ENCODE assay signal across 1 cellular context in the genomic region with DNA sequence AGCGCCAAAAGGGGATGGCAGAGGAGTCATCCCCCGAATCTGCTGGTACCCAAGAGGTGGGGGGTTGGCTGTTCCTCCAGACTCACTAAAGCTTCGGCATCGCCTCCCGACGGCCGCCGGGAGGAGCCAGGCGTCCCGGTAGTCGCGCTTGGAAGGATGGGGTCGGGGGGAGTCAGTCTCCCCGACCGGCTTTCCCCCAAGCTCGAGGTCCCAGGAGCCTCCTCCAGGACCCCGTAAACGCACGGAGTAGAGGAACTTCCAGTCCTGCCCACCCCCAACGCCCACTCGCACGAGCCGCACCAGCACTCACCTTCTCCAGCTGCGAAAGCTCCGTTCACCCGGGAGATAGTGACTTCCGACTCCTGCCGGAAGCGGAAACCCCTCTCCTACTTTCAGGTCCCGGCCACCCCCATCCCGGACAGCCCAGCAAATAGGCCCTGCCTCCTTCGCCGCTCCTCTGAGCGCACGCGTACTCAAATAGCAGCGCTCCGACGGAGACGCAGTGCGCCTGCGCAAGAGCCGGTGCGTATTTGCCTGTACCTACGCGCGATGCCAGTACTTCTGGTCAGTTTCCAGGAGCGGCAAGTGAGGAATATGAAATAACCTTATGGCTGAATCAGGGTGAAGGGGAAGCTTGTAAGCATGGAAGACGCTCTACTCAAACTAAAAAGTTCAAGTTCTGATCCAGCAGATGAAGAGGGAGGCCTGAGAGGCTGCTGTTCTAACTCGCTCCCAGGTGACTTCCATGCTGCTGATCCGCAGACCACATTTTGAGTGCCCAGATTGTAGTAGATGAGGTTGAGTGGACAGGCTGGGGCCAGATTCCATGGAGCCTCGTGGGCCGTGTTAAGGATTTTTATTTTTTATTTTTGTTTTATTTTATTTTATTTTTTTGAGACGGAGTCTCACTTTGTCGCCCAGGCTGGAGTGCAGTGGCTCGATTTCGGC.
TF ChIP-seq lines count a peak whose summit lies in the region.

A gene (minus strand): TSS at position 350 of the 948 bp plus-strand sequence. CDS start 4,883 bp downstream, outside the sequence.

TF ChIP-seq in HEK293, 187 proteins besides CTCF, POLR2A, EP300 and RAD21 (continued from another document and continues in another):
- TF ChIP-seq, protein P1, sequence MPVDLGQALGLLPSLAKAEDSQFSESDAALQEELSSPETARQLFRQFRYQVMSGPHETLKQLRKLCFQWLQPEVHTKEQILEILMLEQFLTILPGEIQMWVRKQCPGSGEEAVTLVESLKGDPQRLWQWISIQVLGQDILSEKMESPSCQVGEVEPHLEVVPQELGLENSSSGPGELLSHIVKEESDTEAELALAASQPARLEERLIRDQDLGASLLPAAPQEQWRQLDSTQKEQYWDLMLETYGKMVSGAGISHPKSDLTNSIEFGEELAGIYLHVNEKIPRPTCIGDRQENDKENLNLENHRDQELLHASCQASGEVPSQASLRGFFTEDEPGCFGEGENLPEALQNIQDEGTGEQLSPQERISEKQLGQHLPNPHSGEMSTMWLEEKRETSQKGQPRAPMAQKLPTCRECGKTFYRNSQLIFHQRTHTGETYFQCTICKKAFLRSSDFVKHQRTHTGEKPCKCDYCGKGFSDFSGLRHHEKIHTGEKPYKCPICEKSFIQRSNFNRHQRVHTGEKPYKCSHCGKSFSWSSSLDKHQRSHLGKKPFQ (tag by site-specific recombination; IDR thresholded peaks at IDR 0.05): no peak
- TF ChIP-seq SP7 (tag by site-specific recombination; IDR thresholded peaks at IDR 0.05) (peak; percentile 56), ZNF76 (tag by site-specific recombination; IDR thresholded peaks at IDR 0.05; ENCODE audit: borderline replicate concordance, low read depth) (peak; percentile 65), GLIS2 (tag by site-specific recombination; IDR thresholded peaks at IDR 0.05) (no peak), ZNF791 (tag by site-specific recombination; IDR thresholded peaks at IDR 0.05) (no peak), ZNF544 (tag by site-specific recombination; IDR thresholded peaks at IDR 0.05) (no peak), ZXDB (tag by site-specific recombination; IDR thresholded peaks at IDR 0.05) (peak; percentile 53; the same call in 1 of the 2 replicates), ZNF146 (tag by site-specific recombination; IDR thresholded peaks at IDR 0.05) (no peak), PRDM1 (tag by site-specific recombination; IDR thresholded peaks at IDR 0.05) (peak; percentile 95), ZNF391 (tag by site-specific recombination; IDR thresholded peaks at IDR 0.05; ENCODE audit: borderline replicate concordance, low read depth) (no peak), ZNF548 (tag by site-specific recombination; IDR thresholded peaks at IDR 0.05) (no peak), ZFP3 (tag by site-specific recombination; IDR thresholded peaks at IDR 0.05; ENCODE audit: low read depth) (no peak), ZNF629 (tag by site-specific recombination; IDR thresholded peaks at IDR 0.05) (peak; percentile 52), SETDB1 (IDR thresholded peaks at IDR 0.05; ENCODE audit: insufficient read length, low read length) (no peak), ZBTB21 (tag by site-specific recombination; IDR thresholded peaks at IDR 0.05) (0 out of 2 replicates have a peak, but pooled peaks have one; percentile 27), ZNF473 (tag by site-specific recombination; IDR thresholded peaks at IDR 0.05) (no peak), ZNF416 (tag by site-specific recombination; IDR thresholded peaks at IDR 0.05) (no peak), ZNF571 (tag by site-specific recombination; IDR thresholded peaks at IDR 0.05) (no peak), KLF9 (tag by site-specific recombination; IDR thresholded peaks at IDR 0.05; ENCODE audit: low read depth) (peak; percentile 58), MEIS1 (CRISPR knock-in tag; IDR thresholded peaks at IDR 0.05; ENCODE audit: borderline replicate concordance) (no peak), ZNF776 (tag by site-specific recombination; IDR thresholded peaks at IDR 0.05; ENCODE audit: borderline replicate concordance) (no peak), BCL11B (tag by site-specific recombination; IDR thresholded peaks at IDR 0.05; ENCODE audit: low read depth) (peak; percentile 24; the same call in 1 of the 2 replicates), ZNF175 (tag by site-specific recombination; IDR thresholded peaks at IDR 0.05) (no peak), ZNF521 (tag by site-specific recombination; IDR thresholded peaks at IDR 0.05) (no peak), ZSCAN16 (tag by site-specific recombination; IDR thresholded peaks at IDR 0.05) (no peak), ZNF423 (tag by site-specific recombination; IDR thresholded peaks at IDR 0.05) (no peak), ZNF654 (tag by site-specific recombination; IDR thresholded peaks at IDR 0.05; ENCODE audit: low read depth) (no peak), ZNF560 (tag by site-specific recombination; IDR thresholded peaks at IDR 0.05; ENCODE audit: borderline replicate concordance) (no peak), ZNF138 (tag by site-specific recombination; IDR thresholded peaks at IDR 0.05; ENCODE audit: borderline replicate concordance) (no peak), ZNF37A (tag by site-specific recombination; IDR thresholded peaks at IDR 0.05) (no peak)
- TF ChIP-seq, protein P2, sequence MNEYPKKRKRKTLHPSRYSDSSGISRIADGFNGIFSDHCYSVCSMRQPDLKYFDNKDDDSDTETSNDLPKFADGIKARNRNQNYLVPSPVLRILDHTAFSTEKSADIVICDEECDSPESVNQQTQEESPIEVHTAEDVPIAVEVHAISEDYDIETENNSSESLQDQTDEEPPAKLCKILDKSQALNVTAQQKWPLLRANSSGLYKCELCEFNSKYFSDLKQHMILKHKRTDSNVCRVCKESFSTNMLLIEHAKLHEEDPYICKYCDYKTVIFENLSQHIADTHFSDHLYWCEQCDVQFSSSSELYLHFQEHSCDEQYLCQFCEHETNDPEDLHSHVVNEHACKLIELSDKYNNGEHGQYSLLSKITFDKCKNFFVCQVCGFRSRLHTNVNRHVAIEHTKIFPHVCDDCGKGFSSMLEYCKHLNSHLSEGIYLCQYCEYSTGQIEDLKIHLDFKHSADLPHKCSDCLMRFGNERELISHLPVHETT (tag by site-specific recombination; IDR thresholded peaks at IDR 0.05): 0 out of 2 replicates have a peak, but pooled peaks have one; percentile 57
- TF ChIP-seq, protein P3, sequence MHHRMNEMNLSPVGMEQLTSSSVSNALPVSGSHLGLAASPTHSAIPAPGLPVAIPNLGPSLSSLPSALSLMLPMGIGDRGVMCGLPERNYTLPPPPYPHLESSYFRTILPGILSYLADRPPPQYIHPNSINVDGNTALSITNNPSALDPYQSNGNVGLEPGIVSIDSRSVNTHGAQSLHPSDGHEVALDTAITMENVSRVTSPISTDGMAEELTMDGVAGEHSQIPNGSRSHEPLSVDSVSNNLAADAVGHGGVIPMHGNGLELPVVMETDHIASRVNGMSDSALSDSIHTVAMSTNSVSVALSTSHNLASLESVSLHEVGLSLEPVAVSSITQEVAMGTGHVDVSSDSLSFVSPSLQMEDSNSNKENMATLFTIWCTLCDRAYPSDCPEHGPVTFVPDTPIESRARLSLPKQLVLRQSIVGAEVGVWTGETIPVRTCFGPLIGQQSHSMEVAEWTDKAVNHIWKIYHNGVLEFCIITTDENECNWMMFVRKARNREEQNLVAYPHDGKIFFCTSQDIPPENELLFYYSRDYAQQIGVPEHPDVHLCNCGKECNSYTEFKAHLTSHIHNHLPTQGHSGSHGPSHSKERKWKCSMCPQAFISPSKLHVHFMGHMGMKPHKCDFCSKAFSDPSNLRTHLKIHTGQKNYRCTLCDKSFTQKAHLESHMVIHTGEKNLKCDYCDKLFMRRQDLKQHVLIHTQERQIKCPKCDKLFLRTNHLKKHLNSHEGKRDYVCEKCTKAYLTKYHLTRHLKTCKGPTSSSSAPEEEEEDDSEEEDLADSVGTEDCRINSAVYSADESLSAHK (tag by site-specific recombination; IDR thresholded peaks at IDR 0.05): no peak; the same call in 1 of the 2 replicates
- TF ChIP-seq, protein P4, sequence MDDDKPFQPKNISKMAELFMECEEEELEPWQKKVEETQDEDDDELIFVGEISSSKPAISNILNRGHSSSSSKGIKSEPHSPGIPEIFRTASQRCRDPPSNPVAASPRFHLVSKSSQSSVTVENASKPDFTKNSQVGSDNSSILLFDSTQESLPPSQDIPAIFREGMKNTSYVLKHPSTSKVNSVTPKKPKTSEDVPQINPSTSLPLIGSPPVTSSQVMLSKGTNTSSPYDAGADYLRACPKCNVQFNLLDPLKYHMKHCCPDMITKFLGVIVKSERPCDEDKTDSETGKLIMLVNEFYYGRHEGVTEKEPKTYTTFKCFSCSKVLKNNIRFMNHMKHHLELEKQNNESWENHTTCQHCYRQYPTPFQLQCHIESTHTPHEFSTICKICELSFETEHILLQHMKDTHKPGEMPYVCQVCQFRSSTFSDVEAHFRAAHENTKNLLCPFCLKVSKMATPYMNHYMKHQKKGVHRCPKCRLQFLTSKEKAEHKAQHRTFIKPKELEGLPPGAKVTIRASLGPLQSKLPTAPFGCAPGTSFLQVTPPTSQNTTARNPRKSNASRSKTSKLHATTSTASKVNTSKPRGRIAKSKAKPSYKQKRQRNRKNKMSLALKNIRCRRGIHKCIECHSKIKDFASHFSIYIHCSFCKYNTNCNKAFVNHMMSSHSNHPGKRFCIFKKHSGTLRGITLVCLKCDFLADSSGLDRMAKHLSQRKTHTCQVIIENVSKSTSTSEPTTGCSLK (tag by site-specific recombination; IDR thresholded peaks at IDR 0.05): no peak
- TF ChIP-seq, protein P5, sequence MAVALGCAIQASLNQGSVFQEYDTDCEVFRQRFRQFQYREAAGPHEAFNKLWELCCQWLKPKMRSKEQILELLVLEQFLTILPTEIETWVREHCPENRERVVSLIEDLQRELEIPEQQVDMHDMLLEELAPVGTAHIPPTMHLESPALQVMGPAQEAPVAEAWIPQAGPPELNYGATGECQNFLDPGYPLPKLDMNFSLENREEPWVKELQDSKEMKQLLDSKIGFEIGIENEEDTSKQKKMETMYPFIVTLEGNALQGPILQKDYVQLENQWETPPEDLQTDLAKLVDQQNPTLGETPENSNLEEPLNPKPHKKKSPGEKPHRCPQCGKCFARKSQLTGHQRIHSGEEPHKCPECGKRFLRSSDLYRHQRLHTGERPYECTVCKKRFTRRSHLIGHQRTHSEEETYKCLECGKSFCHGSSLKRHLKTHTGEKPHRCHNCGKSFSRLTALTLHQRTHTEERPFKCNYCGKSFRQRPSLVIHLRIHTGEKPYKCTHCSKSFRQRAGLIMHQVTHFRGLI (tag by site-specific recombination; IDR thresholded peaks at IDR 0.05): 0 out of 2 replicates have a peak, but pooled peaks have one; percentile 20
- TF ChIP-seq, protein P6, sequence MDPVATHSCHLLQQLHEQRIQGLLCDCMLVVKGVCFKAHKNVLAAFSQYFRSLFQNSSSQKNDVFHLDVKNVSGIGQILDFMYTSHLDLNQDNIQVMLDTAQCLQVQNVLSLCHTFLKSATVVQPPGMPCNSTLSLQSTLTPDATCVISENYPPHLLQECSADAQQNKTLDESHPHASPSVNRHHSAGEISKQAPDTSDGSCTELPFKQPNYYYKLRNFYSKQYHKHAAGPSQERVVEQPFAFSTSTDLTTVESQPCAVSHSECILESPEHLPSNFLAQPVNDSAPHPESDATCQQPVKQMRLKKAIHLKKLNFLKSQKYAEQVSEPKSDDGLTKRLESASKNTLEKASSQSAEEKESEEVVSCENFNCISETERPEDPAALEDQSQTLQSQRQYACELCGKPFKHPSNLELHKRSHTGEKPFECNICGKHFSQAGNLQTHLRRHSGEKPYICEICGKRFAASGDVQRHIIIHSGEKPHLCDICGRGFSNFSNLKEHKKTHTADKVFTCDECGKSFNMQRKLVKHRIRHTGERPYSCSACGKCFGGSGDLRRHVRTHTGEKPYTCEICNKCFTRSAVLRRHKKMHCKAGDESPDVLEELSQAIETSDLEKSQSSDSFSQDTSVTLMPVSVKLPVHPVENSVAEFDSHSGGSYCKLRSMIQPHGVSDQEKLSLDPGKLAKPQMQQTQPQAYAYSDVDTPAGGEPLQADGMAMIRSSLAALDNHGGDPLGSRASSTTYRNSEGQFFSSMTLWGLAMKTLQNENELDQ (tag by site-specific recombination; IDR thresholded peaks at IDR 0.05; ENCODE audit: low read depth): no peak
- TF ChIP-seq, protein P7, sequence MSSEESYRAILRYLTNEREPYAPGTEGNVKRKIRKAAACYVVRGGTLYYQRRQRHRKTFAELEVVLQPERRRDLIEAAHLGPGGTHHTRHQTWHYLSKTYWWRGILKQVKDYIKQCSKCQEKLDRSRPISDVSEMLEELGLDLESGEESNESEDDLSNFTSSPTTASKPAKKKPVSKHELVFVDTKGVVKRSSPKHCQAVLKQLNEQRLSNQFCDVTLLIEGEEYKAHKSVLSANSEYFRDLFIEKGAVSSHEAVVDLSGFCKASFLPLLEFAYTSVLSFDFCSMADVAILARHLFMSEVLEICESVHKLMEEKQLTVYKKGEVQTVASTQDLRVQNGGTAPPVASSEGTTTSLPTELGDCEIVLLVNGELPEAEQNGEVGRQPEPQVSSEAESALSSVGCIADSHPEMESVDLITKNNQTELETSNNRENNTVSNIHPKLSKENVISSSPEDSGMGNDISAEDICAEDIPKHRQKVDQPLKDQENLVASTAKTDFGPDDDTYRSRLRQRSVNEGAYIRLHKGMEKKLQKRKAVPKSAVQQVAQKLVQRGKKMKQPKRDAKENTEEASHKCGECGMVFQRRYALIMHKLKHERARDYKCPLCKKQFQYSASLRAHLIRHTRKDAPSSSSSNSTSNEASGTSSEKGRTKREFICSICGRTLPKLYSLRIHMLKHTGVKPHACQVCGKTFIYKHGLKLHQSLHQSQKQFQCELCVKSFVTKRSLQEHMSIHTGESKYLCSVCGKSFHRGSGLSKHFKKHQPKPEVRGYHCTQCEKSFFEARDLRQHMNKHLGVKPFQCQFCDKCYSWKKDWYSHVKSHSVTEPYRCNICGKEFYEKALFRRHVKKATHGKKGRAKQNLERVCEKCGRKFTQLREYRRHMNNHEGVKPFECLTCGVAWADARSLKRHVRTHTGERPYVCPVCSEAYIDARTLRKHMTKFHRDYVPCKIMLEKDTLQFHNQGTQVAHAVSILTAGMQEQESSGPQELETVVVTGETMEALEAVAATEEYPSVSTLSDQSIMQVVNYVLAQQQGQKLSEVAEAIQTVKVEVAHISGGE (tag by site-specific recombination; conservative IDR thresholded peaks at IDR 0.05; ENCODE audit: low read depth): peak; percentile 96
- TF ChIP-seq, protein P8, sequence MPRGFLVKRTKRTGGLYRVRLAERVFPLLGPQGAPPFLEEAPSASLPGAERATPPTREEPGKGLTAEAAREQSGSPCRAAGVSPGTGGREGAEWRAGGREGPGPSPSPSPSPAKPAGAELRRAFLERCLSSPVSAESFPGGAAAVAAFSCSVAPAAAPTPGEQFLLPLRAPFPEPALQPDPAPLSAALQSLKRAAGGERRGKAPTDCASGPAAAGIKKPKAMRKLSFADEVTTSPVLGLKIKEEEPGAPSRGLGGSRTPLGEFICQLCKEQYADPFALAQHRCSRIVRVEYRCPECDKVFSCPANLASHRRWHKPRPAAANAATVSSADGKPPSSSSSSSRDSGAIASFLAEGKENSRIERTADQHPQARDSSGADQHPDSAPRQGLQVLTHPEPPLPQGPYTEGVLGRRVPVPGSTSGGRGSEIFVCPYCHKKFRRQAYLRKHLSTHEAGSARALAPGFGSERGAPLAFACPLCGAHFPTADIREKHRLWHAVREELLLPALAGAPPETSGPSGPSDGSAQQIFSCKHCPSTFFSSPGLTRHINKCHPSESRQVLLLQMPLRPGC (tag by site-specific recombination; IDR thresholded peaks at IDR 0.05): no peak
- TF ChIP-seq, protein P9, sequence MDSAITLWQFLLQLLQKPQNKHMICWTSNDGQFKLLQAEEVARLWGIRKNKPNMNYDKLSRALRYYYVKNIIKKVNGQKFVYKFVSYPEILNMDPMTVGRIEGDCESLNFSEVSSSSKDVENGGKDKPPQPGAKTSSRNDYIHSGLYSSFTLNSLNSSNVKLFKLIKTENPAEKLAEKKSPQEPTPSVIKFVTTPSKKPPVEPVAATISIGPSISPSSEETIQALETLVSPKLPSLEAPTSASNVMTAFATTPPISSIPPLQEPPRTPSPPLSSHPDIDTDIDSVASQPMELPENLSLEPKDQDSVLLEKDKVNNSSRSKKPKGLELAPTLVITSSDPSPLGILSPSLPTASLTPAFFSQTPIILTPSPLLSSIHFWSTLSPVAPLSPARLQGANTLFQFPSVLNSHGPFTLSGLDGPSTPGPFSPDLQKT (IDR thresholded peaks at IDR 0.05; ENCODE audit: borderline replicate concordance, low read depth, low read length): no peak
